Comparison of ENCODE assay signal across 24 cellular contexts in the genomic region with DNA sequence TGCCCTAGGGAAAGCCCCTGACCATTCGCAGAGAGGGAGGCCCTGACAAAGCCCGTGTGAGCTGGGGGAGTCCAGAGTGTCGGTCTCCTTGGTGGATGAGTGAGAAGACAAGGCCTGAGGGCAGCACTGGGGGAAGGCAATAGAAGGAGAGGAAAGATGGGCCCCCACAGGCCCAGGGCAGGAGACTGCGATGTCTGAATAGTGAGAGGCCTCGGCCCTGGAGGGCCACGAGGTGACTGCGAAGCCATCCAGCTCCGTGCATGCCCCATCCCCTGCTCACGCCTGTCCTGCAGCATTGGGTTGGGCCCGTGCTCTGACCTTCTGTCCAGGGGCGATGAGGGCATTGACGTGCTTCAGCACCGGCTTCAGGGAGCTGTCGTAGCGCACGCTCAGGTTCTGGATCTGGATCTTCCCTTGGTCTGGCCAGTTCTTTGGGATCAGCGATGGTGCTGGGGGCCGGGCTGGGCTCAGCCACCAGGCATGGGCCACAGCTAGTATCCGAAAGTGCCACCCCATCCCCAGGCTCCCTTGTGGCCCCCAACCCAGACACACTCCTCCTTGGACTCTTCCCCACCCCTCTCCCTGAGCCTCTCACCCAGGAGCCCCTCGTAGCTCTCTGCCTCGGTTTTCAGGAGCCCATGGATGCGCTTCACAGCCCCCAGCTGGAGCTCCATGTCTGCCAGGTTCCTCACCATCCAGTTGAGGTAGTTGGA. TPM values are rescaled to one million over a fixed set of nuclear protein-coding genes. Genes with fewer than 3 reads are reported as not detected.
"Had no signal": no experiment of that assay in that cellular context is flagged by ENCODE, and none has a peak within 500 bp of the region (broad histone marks: within the 10 kb centered on the region; RNA-seq: fewer than 3 reads in every experiment).

No MANE protein-coding gene starts in this region.

- H3K9me3 Mint-ChIP-seq: activated CD8-positive, alpha-beta T cell treated with anti-CD3 and anti-CD28 coated beads for 36 hours; activated naive CD8-positive, alpha-beta T cell treated with anti-CD3 and anti-CD28 coated beads for 36 hours; WTC11 had no signal

- H3K4me3 Mint-ChIP-seq: activated CD8-positive, alpha-beta T cell treated with anti-CD3 and anti-CD28 coated beads for 36 hours; activated naive CD8-positive, alpha-beta T cell treated with anti-CD3 and anti-CD28 coated beads for 36 hours; T-helper 17 cell; WTC11 had no signal

- H3K4me3 ChIP-seq: adrenal gland, MG63, Peyer's patch, SJSA1 had no signal

- H3K27me3 Mint-ChIP-seq: activated CD8-positive, alpha-beta T cell treated with anti-CD3 and anti-CD28 coated beads for 36 hours; activated naive CD8-positive, alpha-beta T cell treated with anti-CD3 and anti-CD28 coated beads for 36 hours had no signal

- H3K27me3 ChIP-seq: adrenal gland, MG63, Peyer's patch had no signal

- ATAC-seq: activated CD8-positive, alpha-beta T cell treated with anti-CD3 and anti-CD28 coated beads for 36 hours; T-helper 17 cell; WTC11 had no signal

- DNase-seq: activated CD4-positive, alpha-beta T cell treated with anti-CD3 and anti-CD28 coated beads, Interleukin-2, amount 50 U/mL, for 1 hour; activated CD4-positive, CD25-positive, alpha-beta regulatory T cell treated with anti-CD3 and anti-CD28 coated beads, Interleukin-2, amount 50 U/mL, for 72 hours; activated CD8-positive, alpha-beta memory T cell treated with anti-CD3 and anti-CD28 coated beads, Interleukin-2, amount 50 U/mL, for 48 hours; activated CD8-positive, alpha-beta T cell treated with anti-CD3 and anti-CD28 coated beads for 36 hours; activated naive CD4-positive, alpha-beta T cell treated with Interleukin-2 at 50 U/mL for 16 hours; activated naive CD8-positive, alpha-beta T cell treated with anti-CD3 and anti-CD28 coated beads for 36 hours; activated T-cell treated with anti-CD3 and anti-CD28 coated beads, Interleukin-2, amount 50 U/mL, for 1 hour; adrenal gland; anterior cingulate cortex; cerebellar nuclear complex; MG63; MV-4-11; NCI-H1092 treated with DMSO at 0.1 percent for 48 hours; NCI-H1417 treated with DMSO at 0.1 percent for 48 hours; NCI-H1694; NCI-H2029 treated with DMSO at 0.1 percent for 48 hours; NCI-H446; NCI-H524; Peyer's patch; SHP77; T-helper 17 cell; T-helper 9 cell had no signal

- H3K4me1 Mint-ChIP-seq: activated naive CD8-positive, alpha-beta T cell treated with anti-CD3 and anti-CD28 coated beads for 36 hours; WTC11 had no signal

- H3K27ac Mint-ChIP-seq: activated CD8-positive, alpha-beta T cell treated with anti-CD3 and anti-CD28 coated beads for 36 hours; activated naive CD8-positive, alpha-beta T cell treated with anti-CD3 and anti-CD28 coated beads for 36 hours; WTC11 had no signal

- H3K36me3 ChIP-seq: adrenal gland, MG63, Peyer's patch, SJSA1 had no signal

- H3K36me3 Mint-ChIP-seq: activated naive CD8-positive, alpha-beta T cell treated with anti-CD3 and anti-CD28 coated beads for 36 hours; WTC11 had no signal

RNA-seq across cellular contexts. Expression of gene KCNJ11, which starts 8.3 kb away (rescaled TPM):
- total RNA-seq: SJSA1 had no signal
